17 cellular contexts compared by ENCODE assay signal in genomic region chr15:34119291-34119690, GRCh38. TPM values are rescaled to one million over a fixed set of nuclear protein-coding genes. Genes with fewer than 3 reads are reported as not detected.
A peak's percentile ranks its signal among the peaks of the same experiment; 100 is the strongest.
DNase-seq lines count a peak whose midpoint lies in the region; ATAC-seq, FAIRE-seq and TF ChIP-seq lines count a peak whose summit lies in the region.
"Had no signal": no experiment of that assay in that cellular context is flagged by ENCODE, and none has a peak within 500 bp of the region (broad histone marks: within the 10 kb centered on the region; RNA-seq: fewer than 3 reads in every experiment).

No MANE protein-coding gene starts in this region.

- no peaks in the 10 kb centered on the region for H3K4me1 ChIP-seq in HepG2 (ENCODE audit: insufficient read depth, low read length)
- H3K4me1 ChIP-seq in right lobe of liver: peaks cover 0 to 7% (median 0%) of the 10 kb centered on the region in 4 donors
- H3K4me1 ChIP-seq in colonic mucosa: no peaks in the 10 kb centered on the region
- H3K4me1 ChIP-seq: Caco-2 had no signal

- no peak for FAIRE-seq in HepG2 (lab: Jason Lieb, UNC)
- FAIRE-seq: A204.1 had no signal

- TF ChIP-seq RAD21 in HepG2 (CRISPR knock-in tag; IDR thresholded peaks at IDR 0.05): no peak

- ATAC-seq in HepG2: no peak
- ATAC-seq in right lobe of liver: no peak
- ATAC-seq: esophagus mucosa; stimulated activated naive CD8-positive, alpha-beta T cell treated with anti-CD3 and anti-CD28 coated beads, Interleukin-15, amount 100 ng/mL, for 72 hours; T-helper 17 cell had no signal

- H3K9ac ChIP-seq in HepG2 (ENCODE audit: insufficient read depth, low read depth, low read length) (no peak overlapping the region), colonic mucosa (ENCODE audit: low read depth in 2 of 2, low read length in 2 of 2) (no peak overlapping the region)

- H3K4me3 ChIP-seq in HepG2 (replicated peaks in 1 of 3; ENCODE audit: insufficient read depth in 1 of 3, low read depth in 2 of 3, low read length in 3 of 3): no peak overlapping the region
- no peak overlapping the region for H3K4me3 ChIP-seq in right lobe of liver
- H3K4me3 ChIP-seq in epithelial cell of esophagus (ENCODE audit: low read length): no peak overlapping the region
- no peak overlapping the region for H3K4me3 ChIP-seq in colonic mucosa
- H3K4me3 ChIP-seq: coronary artery had no signal

- H2AFZ ChIP-seq in HepG2 (ENCODE audit: low read length): no peak overlapping the region

- CTCF ChIA-PET in HepG2 (lab: Yijun Ruan, JAX; ENCODE audit: low intra/inter-chr PET ratio, low total read pairs): no interaction called here

- no peak for TF ChIP-seq POLR2A in HepG2 (IDR thresholded peaks at IDR 0.05; ENCODE audit: insufficient read depth in 1 of 2, low read depth in 2 of 2, low read length in 2 of 2)
- no peak for TF ChIP-seq POLR2A in right lobe of liver (IDR thresholded peaks at IDR 0.05)

- H3K36me3 ChIP-seq in HepG2 (replicated peaks in 1 of 2; ENCODE audit: control insufficient read depth in 1 of 2, insufficient read depth in 2 of 2, low read length in 2 of 2) (no peaks in the 10 kb centered on the region), right lobe of liver (no peaks in the 10 kb centered on the region), colonic mucosa (no peaks in the 10 kb centered on the region)

- H3K27me3 ChIP-seq in HepG2 (ENCODE audit: control insufficient read depth in 1 of 2, insufficient read depth in 2 of 2, low read length in 2 of 2) (no peaks in the 10 kb centered on the region), right lobe of liver (no peaks in the 10 kb centered on the region), colonic mucosa (no peaks in the 10 kb centered on the region)

- no peak overlapping the region for H3K4me2 ChIP-seq in HepG2 (ENCODE audit: low read depth, low read length)

- POLR2A ChIA-PET in HepG2 (lab: Yijun Ruan, JAX): no interaction called here

- H3K27ac ChIP-seq in HepG2 (ENCODE audit: extremely low read length, insufficient read depth, low read length) (no peak overlapping the region), right lobe of liver (no peak overlapping the region), colonic mucosa (no peak overlapping the region)
- H3K27ac ChIP-seq: coronary artery had no signal

- no peaks in the 10 kb centered on the region for H4K20me1 ChIP-seq in HepG2 (ENCODE audit: insufficient read depth, low read length)

- 38% methylated on average over 4 of the region's 4 CpGs for WGBS in HepG2 (ENCODE audit: low lambda C conversion rate)
- 91% methylated on average over 4 of the region's 4 CpGs for WGBS in right lobe of liver (ENCODE audit: insufficient coverage, low coverage, low lambda C conversion rate, missing lambda C conversion rate)

- no peak for DNase-seq in HepG2 (ENCODE audit: low spot score)
- DNase-seq in right lobe of liver: no peak
- DNase-seq in NCI-H82 (lab: John Stamatoyannopoulos, UW): peak; percentile 99
- DNase-seq in epithelial cell of esophagus (ENCODE audit: low read depth): peak; percentile 25
- DNase-seq in NK-92 treated with Interleukin-12 subunit alpha and Interleukin-12 subunit beta, amount 100 ng/mL, for 24 hours (lab: John Stamatoyannopoulos, UW): no peak
- DNase-seq in OCI-M1 (lab: John Stamatoyannopoulos, UW): no peak
- no peak for DNase-seq in SHP77 treated with DMSO at 0.1 percent for 48 hours (lab: John Stamatoyannopoulos, UW)
- no peak for DNase-seq in colonic mucosa
- DNase-seq: activated CD4-positive, alpha-beta T cell treated with anti-CD3 and anti-CD28 coated beads, Interleukin-2, amount 10 ng/mL, durations not matched to agents 24 days and 14 days; activated T-cell treated with anti-CD3 and anti-CD28 coated beads, Interleukin-2, amount 50 U/mL, for 24 hours; MV-4-11; stimulated activated naive CD8-positive, alpha-beta T cell treated with anti-CD3 and anti-CD28 coated beads, Interleukin-15, amount 100 ng/mL, for 72 hours; T-helper 17 cell had no signal

- intact Hi-C loops in HepG2 (cut with micrococcal nuclease; ENCODE audit: unreplicated experiment): loop anchor here (5.0 kb wide), 1 partner anchor 62 kb away; no protein-coding TSS in a partner anchor
- intact Hi-C loops in right lobe of liver (cut with DNase I): no loop called here
- intact Hi-C loops in colonic mucosa (cut with DNase I): no loop called here

- TF ChIP-seq EP300 in HepG2 (IDR thresholded peaks at IDR 0.05; ENCODE audit: low read depth in 2 of 2, low read length in 2 of 2) (no peak), HepG2 (CRISPR knock-in tag; IDR thresholded peaks at IDR 0.05; ENCODE audit: borderline replicate concordance) (no peak)

- BruUV-seq in HepG2 (replicated peaks; lab: Mats Ljungman, UMichigan): no TSS peak

- H3K79me2 ChIP-seq in HepG2 (ENCODE audit: insufficient read depth, low read length): no peaks in the 10 kb centered on the region

- TF ChIP-seq CTCF in HepG2 (CRISPR knock-in tag; IDR thresholded peaks at IDR 0.05) (no peak), right lobe of liver (IDR thresholded peaks at IDR 0.05) (no peak), epithelial cell of esophagus (IDR thresholded peaks at IDR 0.05; ENCODE audit: insufficient read depth, low read depth, low read length, missing control alignments) (no peak), colonic mucosa (IDR thresholded peaks at IDR 0.05) (no peak)

- in situ Hi-C loops in HepG2 (cut with HindIII; ENCODE audit: extremely low pct_ligation_motif_present, low pct_unique_long_range_greater_than_20kb): no loop called here

- no peaks in the 10 kb centered on the region for H3K9me3 ChIP-seq in HepG2 (ENCODE audit: low read length)
- H3K9me3 ChIP-seq in right lobe of liver: no peaks in the 10 kb centered on the region
- no peaks in the 10 kb centered on the region for H3K9me3 ChIP-seq in colonic mucosa
- H3K9me3 ChIP-seq: Caco-2 had no signal

TF ChIP-seq in HepG2, 621 proteins besides CTCF, POLR2A, EP300 and RAD21:
- TF ChIP-seq ZNF550 (CRISPR knock-in tag; IDR thresholded peaks at IDR 0.05; ENCODE audit: borderline replicate concordance) (no peak), STAG1 (CRISPR knock-in tag; IDR thresholded peaks at IDR 0.05) (0 out of 2 replicates have a peak, but pooled peaks have one; percentile 8)

RNA-seq across cellular contexts. Expression of gene PGBD4, which starts 17.4 kb away (rescaled TPM):
- 1.3 and 1.4 TPM in 2 replicates for total RNA-seq in HepG2 (2016; rRNA removed; fragmentation: Illumina TruSeq; extraction: Trizol)
- 0.20 and 0.26 TPM in 2 replicates for total RNA-seq in HepG2 (2016; cell fraction: cytosol; rRNA removed; fragmentation: Illumina TruSeq; extraction: Trizol; ENCODE audit: low read depth)
- 1.4 and 1.5 TPM in 2 replicates for total RNA-seq in HepG2 (2016; cell fraction: insoluble cytoplasmic fraction; rRNA removed; fragmentation: Illumina TruSeq; extraction: Trizol)
- total RNA-seq in HepG2 (2016; cell fraction: membrane; rRNA removed; fragmentation: Illumina TruSeq; extraction: Trizol): 0.62 and 0.71 TPM in 2 replicates
- total RNA-seq in HepG2 (2016; cell fraction: nucleus; rRNA removed; fragmentation: Illumina TruSeq; extraction: Trizol): 2.6 and 2.7 TPM in 2 replicates
- polyA plus RNA-seq in HepG2 (2011; rRNA removed): 1.7 TPM in 2 replicates
- polyA plus RNA-seq in HepG2 (2011; cell fraction: cytosol; rRNA removed): 0.56 and 0.78 TPM in 2 replicates
- 1.2 and 2.2 TPM in 2 replicates for polyA plus RNA-seq in HepG2 (2011; cell fraction: nucleus; rRNA removed)
- 0.85 and 1.2 TPM in 2 replicates for polyA plus RNA-seq in HepG2 (2012)
- polyA plus RNA-seq in HepG2 (2016; cell fraction: cytosol; fragmentation: Illumina TruSeq; extraction: Trizol; ENCODE audit: low read depth): 0.07 and 0.09 TPM in 2 replicates
- polyA plus RNA-seq in HepG2 (2016; cell fraction: insoluble cytoplasmic fraction; fragmentation: Illumina TruSeq; extraction: Trizol; ENCODE audit: low read depth): 0.69 and 0.86 TPM in 2 replicates
- 0.29 and 0.44 TPM in 2 replicates for polyA plus RNA-seq in HepG2 (2016; cell fraction: membrane; fragmentation: Illumina TruSeq; extraction: Trizol; ENCODE audit: low read depth)
- 3.0 and 3.8 TPM in 2 replicates for polyA plus RNA-seq in HepG2 (2016; cell fraction: nucleus; fragmentation: Illumina TruSeq; extraction: Trizol; ENCODE audit: insufficient read depth, low read depth)
- 0.82 and 2.4 TPM in 2 replicates for polyA minus RNA-seq in HepG2 (2011; rRNA and poly(A)+ RNA removed; ENCODE audit: low replicate concordance)
- 0.49 and 0.62 TPM in 2 replicates for polyA minus RNA-seq in HepG2 (2011; cell fraction: cytosol; rRNA and poly(A)+ RNA removed)
- 3.9 and 5.2 TPM in 2 replicates for polyA minus RNA-seq in HepG2 (2011; cell fraction: nucleus; rRNA and poly(A)+ RNA removed)
- under 1 TPM; 0.56 to 0.98 (median 0.83) TPM for total RNA-seq in right lobe of liver
- 1 to 10 TPM in 1 of 2 donors, under 1 TPM in 1; 0.69 to 1.3 TPM for total RNA-seq in colonic mucosa

RNA-seq across cellular contexts. Expression of gene EMC7, which starts 17.6 kb away (rescaled TPM):
- total RNA-seq in HepG2 (2016; rRNA removed; fragmentation: Illumina TruSeq; extraction: Trizol): 29.3 and 46.8 TPM in 2 replicates
- total RNA-seq in HepG2 (2016; cell fraction: cytosol; rRNA removed; fragmentation: Illumina TruSeq; extraction: Trizol; ENCODE audit: low read depth): 8.5 and 12.1 TPM in 2 replicates
- 28.3 and 50.5 TPM in 2 replicates for total RNA-seq in HepG2 (2016; cell fraction: insoluble cytoplasmic fraction; rRNA removed; fragmentation: Illumina TruSeq; extraction: Trizol)
- 14.4 and 17.9 TPM in 2 replicates for total RNA-seq in HepG2 (2016; cell fraction: membrane; rRNA removed; fragmentation: Illumina TruSeq; extraction: Trizol)
- 44.7 and 53.5 TPM in 2 replicates for total RNA-seq in HepG2 (2016; cell fraction: nucleus; rRNA removed; fragmentation: Illumina TruSeq; extraction: Trizol)
- 97.7 and 113 TPM in 2 replicates for polyA plus RNA-seq in HepG2 (2011; rRNA removed)
- polyA plus RNA-seq in HepG2 (2011; cell fraction: cytosol; rRNA removed): 45.6 and 79.3 TPM in 2 replicates
- polyA plus RNA-seq in HepG2 (2011; cell fraction: nucleus; rRNA removed): 21.2 and 28.7 TPM in 2 replicates
- polyA plus RNA-seq in HepG2 (2012): 95.9 and 114 TPM in 2 replicates
- polyA plus RNA-seq in HepG2 (2016; cell fraction: cytosol; fragmentation: Illumina TruSeq; extraction: Trizol; ENCODE audit: low read depth): 18.6 and 20.7 TPM in 2 replicates
- 53.3 and 55.1 TPM in 2 replicates for polyA plus RNA-seq in HepG2 (2016; cell fraction: insoluble cytoplasmic fraction; fragmentation: Illumina TruSeq; extraction: Trizol; ENCODE audit: low read depth)
- 20.8 and 21.4 TPM in 2 replicates for polyA plus RNA-seq in HepG2 (2016; cell fraction: membrane; fragmentation: Illumina TruSeq; extraction: Trizol; ENCODE audit: low read depth)
- 131 and 150 TPM in 2 replicates for polyA plus RNA-seq in HepG2 (2016; cell fraction: nucleus; fragmentation: Illumina TruSeq; extraction: Trizol; ENCODE audit: insufficient read depth, low read depth)
- 11.7 and 31.8 TPM in 2 replicates for polyA minus RNA-seq in HepG2 (2011; rRNA and poly(A)+ RNA removed; ENCODE audit: low replicate concordance)
- polyA minus RNA-seq in HepG2 (2011; cell fraction: cytosol; rRNA and poly(A)+ RNA removed): 14.9 and 16.0 TPM in 2 replicates
- polyA minus RNA-seq in HepG2 (2011; cell fraction: nucleus; rRNA and poly(A)+ RNA removed): 11.6 and 16.4 TPM in 2 replicates
- 10 to 100 TPM; 30.4 to 49.4 (median 41.6) TPM for total RNA-seq in right lobe of liver
- total RNA-seq in colonic mucosa: 10 to 100 TPM; 73.1 to 78.6 TPM

Comparison
In these comparisons a context has a peak if more than half of its experiments do, and no peak if none do; other contexts are left out.
1. DNase-seq: peak in NCI-H82 (single experiment) and epithelial cell of esophagus (single experiment); none in HepG2 (single experiment), right lobe of liver (0 of 3), NK-92 treated with Interleukin-12 subunit alpha and Interleukin-12 subunit beta, amount 100 ng/mL, for 24 hours (single experiment), OCI-M1 (single experiment), SHP77 treated with DMSO at 0.1 percent for 48 hours (single experiment) and colonic mucosa (single experiment).